ENCODE assay signal across 2 cellular contexts in genomic region chr2:210481601-210482124, GRCh38.
TF ChIP-seq lines count a peak whose summit lies in the region.

No MANE protein-coding gene starts in this region.

TF ChIP-seq in GM23338, 12 proteins besides CTCF, POLR2A, EP300 and RAD21 (continued from another document):
- no peak for TF ChIP-seq ZNF462 (CRISPR knock-in tag; IDR thresholded peaks at IDR 0.05)
- TF ChIP-seq EZH2phosphoT487 (IDR thresholded peaks at IDR 0.05; ENCODE audit: unreplicated experiment), result no peak
- no peak for TF ChIP-seq REST (IDR thresholded peaks at IDR 0.05; ENCODE audit: unreplicated experiment)
TF ChIP-seq in GM23338: peak in this region for 0.

TF ChIP-seq in WTC11, 78 proteins besides CTCF, POLR2A, EP300 and RAD21 (continued from another document):
- no peak for TF ChIP-seq ATF2 (CRISPR knock-in tag; IDR thresholded peaks at IDR 0.05; ENCODE audit: borderline replicate concordance, low read depth)
- no peak for TF ChIP-seq CBFB (CRISPR knock-in tag; IDR thresholded peaks at IDR 0.05; ENCODE audit: low read depth)
- TF ChIP-seq OVOL2 (CRISPR knock-in tag; IDR thresholded peaks at IDR 0.05; ENCODE audit: borderline replicate concordance), result no peak
- no peak for TF ChIP-seq IRF2 (CRISPR knock-in tag; IDR thresholded peaks at IDR 0.05; ENCODE audit: borderline replicate concordance, low read depth)
- no peak for TF ChIP-seq GTF2I (CRISPR knock-in tag; conservative IDR thresholded peaks at IDR 0.05)
- no peak for TF ChIP-seq IRF1 (CRISPR knock-in tag; IDR thresholded peaks at IDR 0.05)
- TF ChIP-seq USF1 (CRISPR knock-in tag; IDR thresholded peaks at IDR 0.05), result no peak
- no peak for TF ChIP-seq ZNF423 (CRISPR knock-in tag; IDR thresholded peaks at IDR 0.05)
- TF ChIP-seq TP53 (CRISPR knock-in tag; IDR thresholded peaks at IDR 0.05), result no peak
TF ChIP-seq in WTC11: peak in this region for 0.
